1 cellular context compared by ENCODE assay signal in genomic region chr14:49633650-49634546, GRCh38.
TF ChIP-seq lines count a peak whose summit lies in the region.

No MANE protein-coding gene starts in this region.

TF ChIP-seq in GM12878, 131 proteins besides CTCF, POLR2A, EP300 and RAD21 (continued from another document and continues in another):
- TF ChIP-seq, protein P1, sequence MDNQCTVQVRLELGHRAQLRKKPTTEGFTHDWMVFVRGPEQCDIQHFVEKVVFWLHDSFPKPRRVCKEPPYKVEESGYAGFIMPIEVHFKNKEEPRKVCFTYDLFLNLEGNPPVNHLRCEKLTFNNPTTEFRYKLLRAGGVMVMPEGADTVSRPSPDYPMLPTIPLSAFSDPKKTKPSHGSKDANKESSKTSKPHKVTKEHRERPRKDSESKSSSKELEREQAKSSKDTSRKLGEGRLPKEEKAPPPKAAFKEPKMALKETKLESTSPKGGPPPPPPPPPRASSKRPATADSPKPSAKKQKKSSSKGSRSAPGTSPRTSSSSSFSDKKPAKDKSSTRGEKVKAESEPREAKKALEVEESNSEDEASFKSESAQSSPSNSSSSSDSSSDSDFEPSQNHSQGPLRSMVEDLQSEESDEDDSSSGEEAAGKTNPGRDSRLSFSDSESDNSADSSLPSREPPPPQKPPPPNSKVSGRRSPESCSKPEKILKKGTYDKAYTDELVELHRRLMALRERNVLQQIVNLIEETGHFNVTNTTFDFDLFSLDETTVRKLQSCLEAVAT (IDR thresholded peaks at IDR 0.05), result peak; percentile 61
- TF ChIP-seq, protein P2, sequence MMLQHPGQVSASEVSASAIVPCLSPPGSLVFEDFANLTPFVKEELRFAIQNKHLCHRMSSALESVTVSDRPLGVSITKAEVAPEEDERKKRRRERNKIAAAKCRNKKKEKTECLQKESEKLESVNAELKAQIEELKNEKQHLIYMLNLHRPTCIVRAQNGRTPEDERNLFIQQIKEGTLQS (IDR thresholded peaks at IDR 0.05; ENCODE audit: borderline replicate concordance, extremely low read depth, low read depth, low read length), result no peak
- TF ChIP-seq SREBF2 (IDR thresholded peaks at IDR 0.05; ENCODE audit: low read length), result no peak
- TF ChIP-seq ZBED1 (IDR thresholded peaks at IDR 0.05; ENCODE audit: borderline replicate concordance), result peak; percentile 74; the same call in 1 of the 2 replicates
- TF ChIP-seq EGR1 (IDR thresholded peaks at IDR 0.05; ENCODE audit: borderline replicate concordance in 1 of 2, low read depth in 2 of 2, low read length in 2 of 2), result peak; percentile 11 to 98
- peak; percentile 32 for TF ChIP-seq HDAC6 (IDR thresholded peaks at IDR 0.05; ENCODE audit: unreplicated experiment)
- TF ChIP-seq GATAD2B (conservative IDR thresholded peaks at IDR 0.05; ENCODE audit: low read depth), result peak; percentile 93
- TF ChIP-seq, protein P3, sequence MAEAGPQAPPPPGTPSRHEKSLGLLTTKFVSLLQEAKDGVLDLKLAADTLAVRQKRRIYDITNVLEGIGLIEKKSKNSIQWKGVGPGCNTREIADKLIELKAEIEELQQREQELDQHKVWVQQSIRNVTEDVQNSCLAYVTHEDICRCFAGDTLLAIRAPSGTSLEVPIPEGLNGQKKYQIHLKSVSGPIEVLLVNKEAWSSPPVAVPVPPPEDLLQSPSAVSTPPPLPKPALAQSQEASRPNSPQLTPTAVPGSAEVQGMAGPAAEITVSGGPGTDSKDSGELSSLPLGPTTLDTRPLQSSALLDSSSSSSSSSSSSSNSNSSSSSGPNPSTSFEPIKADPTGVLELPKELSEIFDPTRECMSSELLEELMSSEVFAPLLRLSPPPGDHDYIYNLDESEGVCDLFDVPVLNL (IDR thresholded peaks at IDR 0.05; ENCODE audit: low read depth, low read length), result peak; percentile 34; the same call in 1 of the 2 replicates
- TF ChIP-seq EED (IDR thresholded peaks at IDR 0.05; ENCODE audit: low read depth), result no peak
- peak; percentile 84; the same call in 1 of the 2 replicates for TF ChIP-seq SIN3A (IDR thresholded peaks at IDR 0.05; ENCODE audit: low read depth, low read length)
- TF ChIP-seq SRF (IDR thresholded peaks at IDR 0.05; ENCODE audit: low read depth in 2 of 2, low read length in 2 of 2), result peak; percentile 48 to 78; a peak in 2 of 4 replicates
- TF ChIP-seq CHD2 (IDR thresholded peaks at IDR 0.05; ENCODE audit: borderline replicate concordance, low read depth, low read length), result peak; percentile 75
- TF ChIP-seq CREM (IDR thresholded peaks at IDR 0.05; ENCODE audit: low read depth), result peak; percentile 7; the same call in 1 of the 2 replicates
- TF ChIP-seq SUZ12 (IDR thresholded peaks at IDR 0.05; ENCODE audit: unreplicated experiment), result no peak
- no peak; the same call in 1 of the 2 replicates for TF ChIP-seq TARDBP (IDR thresholded peaks at IDR 0.05; ENCODE audit: borderline replicate concordance)
- TF ChIP-seq, protein P4, sequence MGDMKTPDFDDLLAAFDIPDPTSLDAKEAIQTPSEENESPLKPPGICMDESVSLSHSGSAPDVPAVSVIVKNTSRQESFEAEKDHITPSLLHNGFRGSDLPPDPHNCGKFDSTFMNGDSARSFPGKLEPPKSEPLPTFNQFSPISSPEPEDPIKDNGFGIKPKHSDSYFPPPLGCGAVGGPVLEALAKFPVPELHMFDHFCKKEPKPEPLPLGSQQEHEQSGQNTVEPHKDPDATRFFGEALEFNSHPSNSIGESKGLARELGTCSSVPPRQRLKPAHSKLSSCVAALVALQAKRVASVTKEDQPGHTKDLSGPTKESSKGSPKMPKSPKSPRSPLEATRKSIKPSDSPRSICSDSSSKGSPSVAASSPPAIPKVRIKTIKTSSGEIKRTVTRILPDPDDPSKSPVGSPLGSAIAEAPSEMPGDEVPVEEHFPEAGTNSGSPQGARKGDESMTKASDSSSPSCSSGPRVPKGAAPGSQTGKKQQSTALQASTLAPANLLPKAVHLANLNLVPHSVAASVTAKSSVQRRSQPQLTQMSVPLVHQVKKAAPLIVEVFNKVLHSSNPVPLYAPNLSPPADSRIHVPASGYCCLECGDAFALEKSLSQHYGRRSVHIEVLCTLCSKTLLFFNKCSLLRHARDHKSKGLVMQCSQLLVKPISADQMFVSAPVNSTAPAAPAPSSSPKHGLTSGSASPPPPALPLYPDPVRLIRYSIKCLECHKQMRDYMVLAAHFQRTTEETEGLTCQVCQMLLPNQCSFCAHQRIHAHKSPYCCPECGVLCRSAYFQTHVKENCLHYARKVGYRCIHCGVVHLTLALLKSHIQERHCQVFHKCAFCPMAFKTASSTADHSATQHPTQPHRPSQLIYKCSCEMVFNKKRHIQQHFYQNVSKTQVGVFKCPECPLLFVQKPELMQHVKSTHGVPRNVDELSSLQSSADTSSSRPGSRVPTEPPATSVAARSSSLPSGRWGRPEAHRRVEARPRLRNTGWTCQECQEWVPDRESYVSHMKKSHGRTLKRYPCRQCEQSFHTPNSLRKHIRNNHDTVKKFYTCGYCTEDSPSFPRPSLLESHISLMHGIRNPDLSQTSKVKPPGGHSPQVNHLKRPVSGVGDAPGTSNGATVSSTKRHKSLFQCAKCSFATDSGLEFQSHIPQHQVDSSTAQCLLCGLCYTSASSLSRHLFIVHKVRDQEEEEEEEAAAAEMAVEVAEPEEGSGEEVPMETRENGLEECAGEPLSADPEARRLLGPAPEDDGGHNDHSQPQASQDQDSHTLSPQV (IDR thresholded peaks at IDR 0.05), result 0 out of 2 replicates have a peak, but pooled peaks have one; percentile 7
- peak; percentile 68 for TF ChIP-seq HDGF (IDR thresholded peaks at IDR 0.05)
- TF ChIP-seq WRNIP1 (IDR thresholded peaks at IDR 0.05; ENCODE audit: borderline replicate concordance, low read depth, low read length), result no peak
- no peak for TF ChIP-seq BMI1 (IDR thresholded peaks at IDR 0.05; ENCODE audit: borderline replicate concordance)
- no peak for TF ChIP-seq MTA3 (IDR thresholded peaks at IDR 0.05; ENCODE audit: borderline replicate concordance, low read length)
- no peak; the same call in 1 of the 2 replicates for TF ChIP-seq CBX5 (IDR thresholded peaks at IDR 0.05; ENCODE audit: low read depth)
- TF ChIP-seq ESRRA (IDR thresholded peaks at IDR 0.05; ENCODE audit: low read length), result no peak
- TF ChIP-seq, protein P5, sequence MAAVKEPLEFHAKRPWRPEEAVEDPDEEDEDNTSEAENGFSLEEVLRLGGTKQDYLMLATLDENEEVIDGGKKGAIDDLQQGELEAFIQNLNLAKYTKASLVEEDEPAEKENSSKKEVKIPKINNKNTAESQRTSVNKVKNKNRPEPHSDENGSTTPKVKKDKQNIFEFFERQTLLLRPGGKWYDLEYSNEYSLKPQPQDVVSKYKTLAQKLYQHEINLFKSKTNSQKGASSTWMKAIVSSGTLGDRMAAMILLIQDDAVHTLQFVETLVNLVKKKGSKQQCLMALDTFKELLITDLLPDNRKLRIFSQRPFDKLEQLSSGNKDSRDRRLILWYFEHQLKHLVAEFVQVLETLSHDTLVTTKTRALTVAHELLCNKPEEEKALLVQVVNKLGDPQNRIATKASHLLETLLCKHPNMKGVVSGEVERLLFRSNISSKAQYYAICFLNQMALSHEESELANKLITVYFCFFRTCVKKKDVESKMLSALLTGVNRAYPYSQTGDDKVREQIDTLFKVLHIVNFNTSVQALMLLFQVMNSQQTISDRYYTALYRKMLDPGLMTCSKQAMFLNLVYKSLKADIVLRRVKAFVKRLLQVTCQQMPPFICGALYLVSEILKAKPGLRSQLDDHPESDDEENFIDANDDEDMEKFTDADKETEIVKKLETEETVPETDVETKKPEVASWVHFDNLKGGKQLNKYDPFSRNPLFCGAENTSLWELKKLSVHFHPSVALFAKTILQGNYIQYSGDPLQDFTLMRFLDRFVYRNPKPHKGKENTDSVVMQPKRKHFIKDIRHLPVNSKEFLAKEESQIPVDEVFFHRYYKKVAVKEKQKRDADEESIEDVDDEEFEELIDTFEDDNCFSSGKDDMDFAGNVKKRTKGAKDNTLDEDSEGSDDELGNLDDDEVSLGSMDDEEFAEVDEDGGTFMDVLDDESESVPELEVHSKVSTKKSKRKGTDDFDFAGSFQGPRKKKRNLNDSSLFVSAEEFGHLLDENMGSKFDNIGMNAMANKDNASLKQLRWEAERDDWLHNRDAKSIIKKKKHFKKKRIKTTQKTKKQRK (IDR thresholded peaks at IDR 0.05; ENCODE audit: low read depth, low read length), result no peak
- TF ChIP-seq, protein P6, sequence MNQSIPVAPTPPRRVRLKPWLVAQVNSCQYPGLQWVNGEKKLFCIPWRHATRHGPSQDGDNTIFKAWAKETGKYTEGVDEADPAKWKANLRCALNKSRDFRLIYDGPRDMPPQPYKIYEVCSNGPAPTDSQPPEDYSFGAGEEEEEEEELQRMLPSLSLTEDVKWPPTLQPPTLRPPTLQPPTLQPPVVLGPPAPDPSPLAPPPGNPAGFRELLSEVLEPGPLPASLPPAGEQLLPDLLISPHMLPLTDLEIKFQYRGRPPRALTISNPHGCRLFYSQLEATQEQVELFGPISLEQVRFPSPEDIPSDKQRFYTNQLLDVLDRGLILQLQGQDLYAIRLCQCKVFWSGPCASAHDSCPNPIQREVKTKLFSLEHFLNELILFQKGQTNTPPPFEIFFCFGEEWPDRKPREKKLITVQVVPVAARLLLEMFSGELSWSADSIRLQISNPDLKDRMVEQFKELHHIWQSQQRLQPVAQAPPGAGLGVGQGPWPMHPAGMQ (IDR thresholded peaks at IDR 0.05; ENCODE audit: borderline replicate concordance), result no peak
- TF ChIP-seq CHD4 (IDR thresholded peaks at IDR 0.05), result no peak
- TF ChIP-seq SIX5 (IDR thresholded peaks at IDR 0.05; ENCODE audit: low read depth, low read length, severe bottlenecking), result no peak
- TF ChIP-seq, protein P7, sequence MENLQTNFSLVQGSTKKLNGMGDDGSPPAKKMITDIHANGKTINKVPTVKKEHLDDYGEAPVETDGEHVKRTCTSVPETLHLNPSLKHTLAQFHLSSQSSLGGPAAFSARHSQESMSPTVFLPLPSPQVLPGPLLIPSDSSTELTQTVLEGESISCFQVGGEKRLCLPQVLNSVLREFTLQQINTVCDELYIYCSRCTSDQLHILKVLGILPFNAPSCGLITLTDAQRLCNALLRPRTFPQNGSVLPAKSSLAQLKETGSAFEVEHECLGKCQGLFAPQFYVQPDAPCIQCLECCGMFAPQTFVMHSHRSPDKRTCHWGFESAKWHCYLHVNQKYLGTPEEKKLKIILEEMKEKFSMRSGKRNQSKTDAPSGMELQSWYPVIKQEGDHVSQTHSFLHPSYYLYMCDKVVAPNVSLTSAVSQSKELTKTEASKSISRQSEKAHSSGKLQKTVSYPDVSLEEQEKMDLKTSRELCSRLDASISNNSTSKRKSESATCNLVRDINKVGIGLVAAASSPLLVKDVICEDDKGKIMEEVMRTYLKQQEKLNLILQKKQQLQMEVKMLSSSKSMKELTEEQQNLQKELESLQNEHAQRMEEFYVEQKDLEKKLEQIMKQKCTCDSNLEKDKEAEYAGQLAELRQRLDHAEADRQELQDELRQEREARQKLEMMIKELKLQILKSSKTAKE (IDR thresholded peaks at IDR 0.05; ENCODE audit: low read depth, poor library complexity, severe bottlenecking), result no peak
- TF ChIP-seq FOS (IDR thresholded peaks at IDR 0.05; ENCODE audit: borderline replicate concordance, extremely low read depth, insufficient read length), result no peak
- TF ChIP-seq, protein P8, sequence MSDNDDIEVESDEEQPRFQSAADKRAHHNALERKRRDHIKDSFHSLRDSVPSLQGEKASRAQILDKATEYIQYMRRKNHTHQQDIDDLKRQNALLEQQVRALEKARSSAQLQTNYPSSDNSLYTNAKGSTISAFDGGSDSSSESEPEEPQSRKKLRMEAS (IDR thresholded peaks at IDR 0.05; ENCODE audit: low read depth, low read length), result no peak
- TF ChIP-seq CBFB (IDR thresholded peaks at IDR 0.05; ENCODE audit: low read depth), result peak; percentile 48
- TF ChIP-seq NBN (IDR thresholded peaks at IDR 0.05), result peak; percentile 91
- peak; percentile 67; the same call in 1 of the 2 replicates for TF ChIP-seq ASH2L (IDR thresholded peaks at IDR 0.05; ENCODE audit: borderline replicate concordance, low read depth)
- TF ChIP-seq ZBTB33 (IDR thresholded peaks at IDR 0.05), result no peak
- TF ChIP-seq, protein P9, sequence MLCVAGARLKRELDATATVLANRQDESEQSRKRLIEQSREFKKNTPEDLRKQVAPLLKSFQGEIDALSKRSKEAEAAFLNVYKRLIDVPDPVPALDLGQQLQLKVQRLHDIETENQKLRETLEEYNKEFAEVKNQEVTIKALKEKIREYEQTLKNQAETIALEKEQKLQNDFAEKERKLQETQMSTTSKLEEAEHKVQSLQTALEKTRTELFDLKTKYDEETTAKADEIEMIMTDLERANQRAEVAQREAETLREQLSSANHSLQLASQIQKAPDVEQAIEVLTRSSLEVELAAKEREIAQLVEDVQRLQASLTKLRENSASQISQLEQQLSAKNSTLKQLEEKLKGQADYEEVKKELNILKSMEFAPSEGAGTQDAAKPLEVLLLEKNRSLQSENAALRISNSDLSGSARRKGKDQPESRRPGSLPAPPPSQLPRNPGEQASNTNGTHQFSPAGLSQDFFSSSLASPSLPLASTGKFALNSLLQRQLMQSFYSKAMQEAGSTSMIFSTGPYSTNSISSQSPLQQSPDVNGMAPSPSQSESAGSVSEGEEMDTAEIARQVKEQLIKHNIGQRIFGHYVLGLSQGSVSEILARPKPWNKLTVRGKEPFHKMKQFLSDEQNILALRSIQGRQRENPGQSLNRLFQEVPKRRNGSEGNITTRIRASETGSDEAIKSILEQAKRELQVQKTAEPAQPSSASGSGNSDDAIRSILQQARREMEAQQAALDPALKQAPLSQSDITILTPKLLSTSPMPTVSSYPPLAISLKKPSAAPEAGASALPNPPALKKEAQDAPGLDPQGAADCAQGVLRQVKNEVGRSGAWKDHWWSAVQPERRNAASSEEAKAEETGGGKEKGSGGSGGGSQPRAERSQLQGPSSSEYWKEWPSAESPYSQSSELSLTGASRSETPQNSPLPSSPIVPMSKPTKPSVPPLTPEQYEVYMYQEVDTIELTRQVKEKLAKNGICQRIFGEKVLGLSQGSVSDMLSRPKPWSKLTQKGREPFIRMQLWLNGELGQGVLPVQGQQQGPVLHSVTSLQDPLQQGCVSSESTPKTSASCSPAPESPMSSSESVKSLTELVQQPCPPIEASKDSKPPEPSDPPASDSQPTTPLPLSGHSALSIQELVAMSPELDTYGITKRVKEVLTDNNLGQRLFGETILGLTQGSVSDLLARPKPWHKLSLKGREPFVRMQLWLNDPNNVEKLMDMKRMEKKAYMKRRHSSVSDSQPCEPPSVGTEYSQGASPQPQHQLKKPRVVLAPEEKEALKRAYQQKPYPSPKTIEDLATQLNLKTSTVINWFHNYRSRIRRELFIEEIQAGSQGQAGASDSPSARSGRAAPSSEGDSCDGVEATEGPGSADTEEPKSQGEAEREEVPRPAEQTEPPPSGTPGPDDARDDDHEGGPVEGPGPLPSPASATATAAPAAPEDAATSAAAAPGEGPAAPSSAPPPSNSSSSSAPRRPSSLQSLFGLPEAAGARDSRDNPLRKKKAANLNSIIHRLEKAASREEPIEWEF (IDR thresholded peaks at IDR 0.05; ENCODE audit: insufficient replicate concordance, low read depth, low read length), result no peak
- TF ChIP-seq CEBPB (IDR thresholded peaks at IDR 0.05; ENCODE audit: borderline replicate concordance in 1 of 2, low read depth in 2 of 2, low read length in 2 of 2), result no peak
- TF ChIP-seq HDAC2 (IDR thresholded peaks at IDR 0.05), result no peak
- TF ChIP-seq NR2C1 (IDR thresholded peaks at IDR 0.05), result peak; percentile 63
